Comparison of ENCODE assay signal across 26 cellular contexts in genomic region chr7:131517218-131517923, GRCh38. TPM values are rescaled to one million over a fixed set of nuclear protein-coding genes. Genes with fewer than 3 reads are reported as not detected.
DNase-seq lines count a peak whose midpoint lies in the region; TF ChIP-seq lines count a peak whose summit lies in the region.
"Had no signal": no experiment of that assay in that cellular context is flagged by ENCODE, and none has a peak within 500 bp of the region (broad histone marks: within the 10 kb centered on the region; RNA-seq: fewer than 3 reads in every experiment).

No MANE protein-coding gene starts in this region.

- BruUV-seq in Caco-2 (replicated peaks; lab: Mats Ljungman, UMichigan) = no TSS peak

- DNase-seq in Caco-2 (peak in 1 of 2 experiments; percentile 13), HL-60 (ENCODE audit: low read depth in 1 of 2, low spot score in 1 of 2) (peak; percentile 11 to 30), SIG-M5 (lab: John Stamatoyannopoulos, UW) (peak; percentile 32), fibroblast of villous mesenchyme (ENCODE audit: low read depth) (peak; percentile 17), hepatocyte (ENCODE audit: low spot score) (no peak), NCI-H510A treated with DMSO at 0.1 percent for 48 hours (lab: John Stamatoyannopoulos, UW) (no peak)
- DNase-seq in activated CD4-positive, alpha-beta T cell treated with anti-CD3 and anti-CD28 coated beads, Interleukin-2, amount 10 ng/mL, durations not matched to agents 24 days and 14 days = no peak
- DNase-seq: activated CD4-positive, alpha-beta T cell treated with anti-CD3 and anti-CD28 coated beads for 36 hours; activated CD8-positive, alpha-beta T cell treated with anti-CD3 and anti-CD28 coated beads, Interleukin-2, amount 10 ng/mL, durations not matched to agents 7 days and 5 days; activated effector memory CD4-positive, alpha-beta T cell treated with Interleukin-2 at 50 U/mL for 16 hours; activated naive CD8-positive, alpha-beta T cell treated with anti-CD3 and anti-CD28 coated beads for 36 hours; activated T-cell treated with anti-CD3 and anti-CD28 coated beads, Interleukin-2, amount 50 U/mL, for 1 hour; anterior cingulate cortex; EL; GOT3; lower lobe of right lung; naive thymus-derived CD8-positive, alpha-beta T cell; NCI-H1092; NCI-H1694; nucleus accumbens; OCI-M1; stimulated activated CD4-positive, alpha-beta T cell treated with anti-CD3 and anti-CD28 coated beads, Interleukin-4, amount 100 ng/mL, for 24 hours; transverse colon had no signal

- H3K79me2 ChIP-seq in hepatocyte = peaks cover 13% of the 10 kb centered on the region

- CTCF ChIA-PET in Caco-2 (lab: Charles Lee) = no interaction called here

- H3K36me3 Mint-ChIP-seq in Caco-2 (ENCODE audit: insufficient read depth, unreplicated experiment) = peaks cover 77% of the 10 kb centered on the region
- H3K36me3 Mint-ChIP-seq in activated CD4-positive, alpha-beta T cell treated with anti-CD3 and anti-CD28 coated beads, Interleukin-2, amount 10 ng/mL, durations not matched to agents 24 days and 14 days (ENCODE audit: low read depth) = no peaks in the 10 kb centered on the region
- H3K36me3 Mint-ChIP-seq: activated naive CD8-positive, alpha-beta T cell treated with anti-CD3 and anti-CD28 coated beads for 36 hours; naive thymus-derived CD8-positive, alpha-beta T cell had no signal

- H3K4me3 ChIP-seq in Caco-2 (ENCODE audit: low read depth, low read length) (no peak overlapping the region), HL-60 (replicated peaks; ENCODE audit: insufficient read depth, low read length) (no peak overlapping the region), fibroblast of villous mesenchyme (ENCODE audit: low read depth, low read length) (no peak overlapping the region), hepatocyte (no peak overlapping the region)
- H3K4me3 ChIP-seq: BLaER1, lower lobe of right lung, prostate gland, transverse colon had no signal

- TF ChIP-seq CTCF in Caco-2 (IDR thresholded peaks at IDR 0.05; ENCODE audit: insufficient read depth in 1 of 2, low read depth in 1 of 2, low read length in 1 of 2, severe bottlenecking in 1 of 2, unreplicated experiment in 1 of 2) = no peak
- no peak for TF ChIP-seq CTCF in HL-60 (IDR thresholded peaks at IDR 0.05; ENCODE audit: insufficient read depth, low read length)
- no peak for TF ChIP-seq CTCF in fibroblast of villous mesenchyme (IDR thresholded peaks at IDR 0.05; ENCODE audit: insufficient read depth, low read depth, low read length)
- TF ChIP-seq CTCF in hepatocyte (IDR thresholded peaks at IDR 0.05; ENCODE audit: poor library complexity) = no peak

- H3K4me1 Mint-ChIP-seq in Caco-2 (ENCODE audit: low read depth, unreplicated experiment) = peaks cover 33% of the 10 kb centered on the region
- peaks cover 10% of the 10 kb centered on the region for H3K4me1 Mint-ChIP-seq in activated CD4-positive, alpha-beta T cell treated with anti-CD3 and anti-CD28 coated beads, Interleukin-2, amount 10 ng/mL, durations not matched to agents 24 days and 14 days

- H3K27ac ChIP-seq in HL-60 (replicated peaks) (no peak overlapping the region), hepatocyte (no peak overlapping the region)
- H3K27ac ChIP-seq: BLaER1, lower lobe of right lung, prostate gland, RWPE1, transverse colon had no signal

- no peak overlapping the region for H3K4me3 Mint-ChIP-seq in Caco-2 (ENCODE audit: unreplicated experiment)
- H3K4me3 Mint-ChIP-seq in activated CD4-positive, alpha-beta T cell treated with anti-CD3 and anti-CD28 coated beads, Interleukin-2, amount 10 ng/mL, durations not matched to agents 24 days and 14 days = no peak overlapping the region
- H3K4me3 Mint-ChIP-seq: activated CD4-positive, alpha-beta T cell treated with anti-CD3 and anti-CD28 coated beads for 36 hours; activated CD8-positive, alpha-beta T cell treated with anti-CD3 and anti-CD28 coated beads, Interleukin-2, amount 10 ng/mL, durations not matched to agents 7 days and 5 days; activated naive CD8-positive, alpha-beta T cell treated with anti-CD3 and anti-CD28 coated beads for 36 hours; naive thymus-derived CD8-positive, alpha-beta T cell had no signal

- no peak overlapping the region for H3K4me2 ChIP-seq in hepatocyte
- H3K4me2 ChIP-seq: BLaER1 had no signal

- 91% methylated on average over 19 of the region's 19 CpGs for WGBS in hepatocyte (ENCODE audit: low lambda C conversion rate, missing lambda C conversion rate)

- no peak overlapping the region for H2AFZ ChIP-seq in hepatocyte

- H3K36me3 ChIP-seq in Caco-2 (ENCODE audit: control insufficient read depth, insufficient read depth, low read length) = no peaks in the 10 kb centered on the region
- no peaks in the 10 kb centered on the region for H3K36me3 ChIP-seq in hepatocyte (replicated peaks; ENCODE audit: insufficient read depth, low read depth)
- H3K36me3 ChIP-seq: BLaER1, lower lobe of right lung, prostate gland, transverse colon had no signal

- peak overlapping the region; percentile 39 for H3K27ac Mint-ChIP-seq in Caco-2 (ENCODE audit: unreplicated experiment)
- no peak overlapping the region for H3K27ac Mint-ChIP-seq in activated CD4-positive, alpha-beta T cell treated with anti-CD3 and anti-CD28 coated beads, Interleukin-2, amount 10 ng/mL, durations not matched to agents 24 days and 14 days
- H3K27ac Mint-ChIP-seq: activated CD4-positive, alpha-beta T cell treated with anti-CD3 and anti-CD28 coated beads for 36 hours; activated CD8-positive, alpha-beta T cell treated with anti-CD3 and anti-CD28 coated beads, Interleukin-2, amount 10 ng/mL, durations not matched to agents 7 days and 5 days; activated naive CD8-positive, alpha-beta T cell treated with anti-CD3 and anti-CD28 coated beads for 36 hours had no signal

- H3K9me3 ChIP-seq in Caco-2 (no peaks in the 10 kb centered on the region), hepatocyte (ENCODE audit: low read depth) (no peaks in the 10 kb centered on the region)
- H3K9me3 ChIP-seq: BLaER1, lower lobe of right lung, prostate gland, transverse colon had no signal

- no peaks in the 10 kb centered on the region for H4K20me1 ChIP-seq in hepatocyte (ENCODE audit: insufficient read depth, poor library complexity, severe bottlenecking)

- H3K9me3 Mint-ChIP-seq in Caco-2 (ENCODE audit: unreplicated experiment) = no peaks in the 10 kb centered on the region
- no peaks in the 10 kb centered on the region for H3K9me3 Mint-ChIP-seq in activated CD4-positive, alpha-beta T cell treated with anti-CD3 and anti-CD28 coated beads, Interleukin-2, amount 10 ng/mL, durations not matched to agents 24 days and 14 days
- H3K9me3 Mint-ChIP-seq: activated naive CD8-positive, alpha-beta T cell treated with anti-CD3 and anti-CD28 coated beads for 36 hours; naive thymus-derived CD8-positive, alpha-beta T cell had no signal

- intact Hi-C loops in Caco-2 (cut with micrococcal nuclease; ENCODE audit: unreplicated experiment) = no loop called here
- intact Hi-C loops in activated CD4-positive, alpha-beta T cell treated with anti-CD3 and anti-CD28 coated beads, Interleukin-2, amount 10 ng/mL, durations not matched to agents 24 days and 14 days (cut with micrococcal nuclease) = no loop called here

- POLR2A ChIA-PET in Caco-2 (lab: Charles Lee) = no interaction called here

- H3K27me3 ChIP-seq in Caco-2 (replicated peaks; ENCODE audit: control insufficient read depth, insufficient read depth, low read length) (no peaks in the 10 kb centered on the region), HL-60 (ENCODE audit: insufficient read depth, poor library complexity, severe bottlenecking) (no peaks in the 10 kb centered on the region), hepatocyte (no peaks in the 10 kb centered on the region)
- H3K27me3 ChIP-seq: BLaER1, transverse colon had no signal

- H3K4me1 ChIP-seq in Caco-2 (peaks cover 30% of the 10 kb centered on the region), hepatocyte (ENCODE audit: insufficient read depth) (no peaks in the 10 kb centered on the region)
- H3K4me1 ChIP-seq: prostate gland had no signal

- no peaks in the 10 kb centered on the region for H3K27me3 Mint-ChIP-seq in Caco-2 (ENCODE audit: insufficient read depth, unreplicated experiment)
- H3K27me3 Mint-ChIP-seq in activated CD4-positive, alpha-beta T cell treated with anti-CD3 and anti-CD28 coated beads, Interleukin-2, amount 10 ng/mL, durations not matched to agents 24 days and 14 days = peaks cover 5% of the 10 kb centered on the region
- H3K27me3 Mint-ChIP-seq: activated naive CD8-positive, alpha-beta T cell treated with anti-CD3 and anti-CD28 coated beads for 36 hours had no signal

- H3K9me2 ChIP-seq in hepatocyte (replicated peaks; ENCODE audit: insufficient read depth) = no peaks in the 10 kb centered on the region

RNA-seq across cellular contexts. Expression of gene PODXL, which starts 39.1 kb away (rescaled TPM):
- total RNA-seq in Caco-2 (2022) (243 and 278 TPM in 2 replicates), fibroblast of villous mesenchyme (5.8 and 17.3 TPM in 2 replicates), hepatocyte (52.8 and 77.3 TPM in 2 replicates)
- 84.1 and 99.2 TPM in 2 replicates for polyA plus RNA-seq in hepatocyte
- total RNA-seq in activated CD4-positive, alpha-beta T cell treated with anti-CD3 and anti-CD28 coated beads, Interleukin-2, amount 10 ng/mL, durations not matched to agents 24 days and 14 days = 0.47 and 0.71 TPM in 2 replicates

Comparison
In these comparisons a context has a peak if more than half of its experiments do, and no peak if none do; other contexts are left out.
1. DNase-seq: peak in HL-60 (2 of 2), SIG-M5 (single experiment) and fibroblast of villous mesenchyme (single experiment); none in hepatocyte (single experiment), NCI-H510A treated with DMSO at 0.1 percent for 48 hours (single experiment) and activated CD4-positive, alpha-beta T cell treated with anti-CD3 and anti-CD28 coated beads, Interleukin-2, amount 10 ng/mL, durations not matched to agents 24 days and 14 days (single experiment).